In the genomic region with DNA sequence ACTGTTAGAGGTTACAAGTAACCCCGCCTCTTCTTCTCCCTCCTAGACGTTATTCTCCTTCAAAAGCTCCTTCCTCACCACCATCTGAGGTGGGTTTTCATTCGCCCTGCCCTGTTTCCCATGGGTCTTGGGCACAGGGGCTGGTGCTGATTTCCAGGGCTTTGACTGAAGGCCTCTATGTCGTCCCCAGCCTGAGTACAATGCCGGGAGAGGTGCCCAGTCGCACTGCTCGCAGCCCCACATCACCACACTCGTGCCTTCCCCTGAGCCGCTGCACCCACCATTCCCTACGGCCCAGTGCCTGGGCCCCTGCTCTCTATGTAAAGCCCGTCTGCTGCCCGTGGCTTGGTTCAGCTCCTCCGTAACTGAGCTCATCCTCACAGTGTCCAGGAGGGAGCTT, we compare ENCODE assay signal across 19 cellular contexts.
A peak's percentile ranks its signal among the peaks of the same experiment; 100 is the strongest.
DNase-seq lines count a peak whose midpoint lies in the region; ATAC-seq, FAIRE-seq and TF ChIP-seq lines count a peak whose summit lies in the region.
"Had no signal": no experiment of that assay in that cellular context is flagged by ENCODE, and none has a peak within 500 bp of the region (broad histone marks: within the 10 kb centered on the region; RNA-seq: fewer than 3 reads in every experiment).

No MANE protein-coding gene starts in this region.

- DNase-seq in anterior cingulate cortex (lab: John Stamatoyannopoulos, UW), result peak in 33 of 58 donors; percentile 13 to 76 (median 47)
- DNase-seq in hypothalamus (lab: John Stamatoyannopoulos, UW), result peak in 31 of 51 donors; percentile 17 to 78 (median 42)
- peak; percentile 84 for DNase-seq in pons (ENCODE audit: low spot score)
- no peak for DNase-seq in GM12891 (ENCODE audit: insufficient read length, low spot score)
- DNase-seq in activated T-cell treated with anti-CD3 and anti-CD28 coated beads, Interleukin-2, amount 50 U/mL, for 24 hours, result no peak
- no peak for DNase-seq in stimulated activated naive B cell treated with anti-CD40 and anti-IgM and Interleukin-4, amounts not matched to agents 10 μg/mL and 1 μg/mL and 100 μg/mL, for 72 hours
- DNase-seq: Calu3; CD8-positive, alpha-beta T cell; HCEC 1CT; NCI-H1105 treated with DMSO at 0.1 percent for 48 hours; NCI-H1694 treated with DMSO at 0.1 percent for 48 hours; Peyer's patch had no signal

- no peak for ATAC-seq in stimulated activated naive B cell treated with anti-CD40 and anti-IgM and Interleukin-4, amounts not matched to agents 10 μg/mL and 1 μg/mL and 100 μg/mL, for 72 hours (replicated peaks)
- ATAC-seq: A549; CD8-positive, alpha-beta T cell; GM23338; K562 had no signal

- no peaks in the 10 kb centered on the region for H3K36me3 Mint-ChIP-seq in activated T-cell treated with anti-CD3 and anti-CD28 coated beads, Interleukin-2, amount 50 U/mL, for 24 hours (ENCODE audit: low read depth)
- H3K36me3 Mint-ChIP-seq in stimulated activated naive B cell treated with anti-CD40 and anti-IgM and Interleukin-4, amounts not matched to agents 10 μg/mL and 1 μg/mL and 100 μg/mL, for 72 hours, result no peaks in the 10 kb centered on the region
- H3K36me3 Mint-ChIP-seq: CD8-positive, alpha-beta T cell had no signal

- H3K27ac ChIP-seq in temporal lobe (ENCODE audit: low read depth, low read length), result peak overlapping the region; percentile 67
- H3K27ac ChIP-seq: A549, BLaER1, Peyer's patch had no signal

- H3K27me3 Mint-ChIP-seq in activated T-cell treated with anti-CD3 and anti-CD28 coated beads, Interleukin-2, amount 50 U/mL, for 24 hours, result no peaks in the 10 kb centered on the region
- H3K27me3 Mint-ChIP-seq in stimulated activated naive B cell treated with anti-CD40 and anti-IgM and Interleukin-4, amounts not matched to agents 10 μg/mL and 1 μg/mL and 100 μg/mL, for 72 hours, result peaks cover 0 to 8% of the 10 kb centered on the region in 2 donors

- H3K4me3 Mint-ChIP-seq in activated T-cell treated with anti-CD3 and anti-CD28 coated beads, Interleukin-2, amount 50 U/mL, for 24 hours, result no peak overlapping the region
- no peak overlapping the region for H3K4me3 Mint-ChIP-seq in stimulated activated naive B cell treated with anti-CD40 and anti-IgM and Interleukin-4, amounts not matched to agents 10 μg/mL and 1 μg/mL and 100 μg/mL, for 72 hours
- H3K4me3 Mint-ChIP-seq: CD8-positive, alpha-beta T cell; GM23338 had no signal

- FAIRE-seq in GM12891 (lab: Jason Lieb, UNC), result no peak
- FAIRE-seq: A549, GM12892, GM18507, K562 had no signal

- no peak overlapping the region for H3K27ac Mint-ChIP-seq in activated T-cell treated with anti-CD3 and anti-CD28 coated beads, Interleukin-2, amount 50 U/mL, for 24 hours
- H3K27ac Mint-ChIP-seq in stimulated activated naive B cell treated with anti-CD40 and anti-IgM and Interleukin-4, amounts not matched to agents 10 μg/mL and 1 μg/mL and 100 μg/mL, for 72 hours, result no peak overlapping the region
- H3K27ac Mint-ChIP-seq: CD8-positive, alpha-beta T cell; GM23338 had no signal

- no peak for TF ChIP-seq POLR2A in GM12891 (IDR thresholded peaks at IDR 0.05; ENCODE audit: low read depth, low read length)

- H3K9me3 Mint-ChIP-seq in activated T-cell treated with anti-CD3 and anti-CD28 coated beads, Interleukin-2, amount 50 U/mL, for 24 hours, result no peaks in the 10 kb centered on the region
- H3K9me3 Mint-ChIP-seq in stimulated activated naive B cell treated with anti-CD40 and anti-IgM and Interleukin-4, amounts not matched to agents 10 μg/mL and 1 μg/mL and 100 μg/mL, for 72 hours, result no peaks in the 10 kb centered on the region
- H3K9me3 Mint-ChIP-seq: CD8-positive, alpha-beta T cell; GM23338 had no signal

- no peaks in the 10 kb centered on the region for H3K4me1 Mint-ChIP-seq in activated T-cell treated with anti-CD3 and anti-CD28 coated beads, Interleukin-2, amount 50 U/mL, for 24 hours (ENCODE audit: low read depth)
- H3K4me1 Mint-ChIP-seq in stimulated activated naive B cell treated with anti-CD40 and anti-IgM and Interleukin-4, amounts not matched to agents 10 μg/mL and 1 μg/mL and 100 μg/mL, for 72 hours, result no peaks in the 10 kb centered on the region

TF ChIP-seq in GM12891, 5 proteins besides CTCF, POLR2A, EP300 and RAD21:
- TF ChIP-seq TAF1 (IDR thresholded peaks at IDR 0.05; ENCODE audit: low read depth, low read length), result no peak
- TF ChIP-seq POU2F2 (IDR thresholded peaks at IDR 0.05; ENCODE audit: low read depth, low read length), result no peak
- no peak for TF ChIP-seq SPI1 (IDR thresholded peaks at IDR 0.05; ENCODE audit: low read depth, low read length)
- no peak for TF ChIP-seq PAX5 (IDR thresholded peaks at IDR 0.05; ENCODE audit: insufficient read depth, low read length, severe bottlenecking)
- TF ChIP-seq POLR2AphosphoS5 (IDR thresholded peaks at IDR 0.05; ENCODE audit: low read depth, low read length), result no peak

Comparison
In these comparisons a context has a peak if more than half of its experiments do, and no peak if none do; other contexts are left out.
1. DNase-seq: peak in anterior cingulate cortex (33 of 58), hypothalamus (31 of 51) and pons (single experiment); none in GM12891 (single experiment), activated T-cell treated with anti-CD3 and anti-CD28 coated beads, Interleukin-2, amount 50 U/mL, for 24 hours (single experiment) and stimulated activated naive B cell treated with anti-CD40 and anti-IgM and Interleukin-4, amounts not matched to agents 10 μg/mL and 1 μg/mL and 100 μg/mL, for 72 hours (single experiment).